7 cellular contexts compared by ENCODE assay signal in the genomic region with DNA sequence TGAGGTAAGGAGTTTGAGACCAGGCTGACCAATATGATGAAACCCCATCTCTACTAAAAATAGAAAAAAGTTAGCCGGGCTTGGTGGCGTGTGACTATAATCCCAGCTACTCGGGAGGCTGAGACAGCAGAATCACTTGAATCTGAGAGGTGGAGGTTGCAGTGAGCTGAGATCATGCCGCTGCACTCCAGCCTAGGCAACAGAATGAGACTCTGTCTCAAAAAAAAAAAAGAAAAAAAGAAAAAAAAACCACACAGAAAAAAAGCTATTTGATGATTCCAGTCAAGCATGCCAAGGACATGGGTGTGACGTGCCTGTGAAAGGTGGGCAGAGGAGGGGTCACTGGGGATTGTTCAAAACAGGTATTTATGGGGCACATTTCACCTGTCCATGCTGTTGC.
A peak's percentile ranks its signal among the peaks of the same experiment; 100 is the strongest.
DNase-seq lines count a peak whose midpoint lies in the region; ATAC-seq and TF ChIP-seq lines count a peak whose summit lies in the region.
"Not testable (repeated sequence)": the region's sequence is repeated elsewhere in the genome, so short reads cannot be mapped to it uniquely, and the experiment has no call there.

No MANE protein-coding gene starts in this region.

- H3K9me3 Mint-ChIP-seq in activated CD4-positive, alpha-beta memory T cell treated with anti-CD3 and anti-CD28 coated beads for 36 hours; activated naive CD8-positive, alpha-beta T cell treated with anti-CD3 and anti-CD28 coated beads, Interleukin-2, amount 10 ng/mL, durations not matched to agents 7 days and 5 days: not testable (repeated sequence)

- H3K9ac ChIP-seq in DND-41 (ENCODE audit: low read depth, low read length), result peak overlapping the region; percentile 35; the same call in 1 of the 2 replicates
- H3K9ac ChIP-seq in mesenchymal stem cell (ENCODE audit: low read length), result not testable (repeated sequence)

- not testable (repeated sequence) for ATAC-seq in DND-41 (ENCODE audit: insufficient read depth, low read depth); activated naive CD8-positive, alpha-beta T cell treated with anti-CD3 and anti-CD28 coated beads, Interleukin-2, amount 10 ng/mL, durations not matched to agents 7 days and 5 days (ENCODE audit: low read depth)
- peak in 3 of 4 donors; percentile 31 to 64 (median 45) for ATAC-seq in psoas muscle

- H3K27ac ChIP-seq in DND-41 (ENCODE audit: low read length), result peak overlapping the region; percentile 83
- H3K27ac ChIP-seq in mesenchymal stem cell (ENCODE audit: low read length, poor library complexity, severe bottlenecking), result not testable (repeated sequence)
- peak overlapping the region; percentile 42 for H3K27ac ChIP-seq in psoas muscle

- POLR2A ChIA-PET in activated CD4-positive, alpha-beta memory T cell treated with anti-CD3 and anti-CD28 coated beads for 36 hours (lab: Charles Lee), result interaction anchor here (0.5 to 1.7 kb wide), 4 partner anchors 26 to 229 kb away, joined by 3 to 9 read pairs (median 5); no protein-coding TSS in a partner anchor
- POLR2A ChIA-PET in activated naive CD8-positive, alpha-beta T cell treated with anti-CD3 and anti-CD28 coated beads, Interleukin-2, amount 10 ng/mL, durations not matched to agents 7 days and 5 days (lab: Charles Lee), result interaction anchor here (0.6 to 5.2 kb wide), 10 partner anchors 13 to 1013 kb away, joined by 3 to 52 read pairs (median 4); a partner anchor contains a TSS

- H3K27ac Mint-ChIP-seq in activated CD4-positive, alpha-beta memory T cell treated with anti-CD3 and anti-CD28 coated beads for 36 hours, result peak overlapping the region; percentile 84
- peak overlapping the region; percentile 91 for H3K27ac Mint-ChIP-seq in activated naive CD8-positive, alpha-beta T cell treated with anti-CD3 and anti-CD28 coated beads, Interleukin-2, amount 10 ng/mL, durations not matched to agents 7 days and 5 days

- H2AK5ac ChIP-seq in mesenchymal stem cell (ENCODE audit: low read length, severe bottlenecking), result not testable (repeated sequence)

- peak overlapping the region; percentile 60 for H3K4me2 ChIP-seq in DND-41 (ENCODE audit: insufficient read depth, low read length)
- H3K4me2 ChIP-seq in mesenchymal stem cell (ENCODE audit: low read length, poor library complexity, severe bottlenecking), result not testable (repeated sequence)

- H3K4me1 ChIP-seq in DND-41 (ENCODE audit: insufficient read depth, low read length), result peaks cover 70% of the 10 kb centered on the region
- peaks cover 16% of the 10 kb centered on the region for H3K4me1 ChIP-seq in mesenchymal stem cell (ENCODE audit: control insufficient read depth, insufficient read depth, low read depth, low read length)
- H3K4me1 ChIP-seq in psoas muscle, result not testable (repeated sequence)

- not testable (repeated sequence) for H3K23ac ChIP-seq in mesenchymal stem cell (ENCODE audit: low read length in 2 of 2)

- intact Hi-C loops in activated CD4-positive, alpha-beta memory T cell treated with anti-CD3 and anti-CD28 coated beads for 36 hours (cut with micrococcal nuclease), result loop anchor here (1.0 to 5.0 kb wide), 3 partner anchors 35 to 333 kb away; no protein-coding TSS in a partner anchor
- intact Hi-C loops in psoas muscle (cut with DNase I), result not testable (repeated sequence)

- not testable (repeated sequence) for TF ChIP-seq CTCF in DND-41 (IDR thresholded peaks at IDR 0.05; ENCODE audit: borderline replicate concordance, extremely low read depth, low read length, poor library complexity, severe bottlenecking); psoas muscle (IDR thresholded peaks at IDR 0.05)

- H3K27me3 ChIP-seq in DND-41 (ENCODE audit: insufficient read depth, low read length, poor library complexity); psoas muscle (ENCODE audit: insufficient read depth in 3 of 3, low read length in 2 of 3): not testable (repeated sequence)
- H3K27me3 ChIP-seq in mesenchymal stem cell (ENCODE audit: control insufficient read depth in 1 of 2, insufficient read depth in 1 of 2, low read length in 2 of 2), result peaks cover 13 to 38% of the 10 kb centered on the region in 2 experiments

- not testable (repeated sequence) for H2BK12ac ChIP-seq in mesenchymal stem cell (ENCODE audit: low read length in 2 of 2)

- not testable (repeated sequence) for H2BK15ac ChIP-seq in mesenchymal stem cell (ENCODE audit: low read depth, poor library complexity, severe bottlenecking)

- CTCF ChIA-PET in activated CD4-positive, alpha-beta memory T cell treated with anti-CD3 and anti-CD28 coated beads for 36 hours (lab: Charles Lee), result interaction anchor here (0.8 to 1.8 kb wide), 6 partner anchors 26 to 371 kb away, joined by 3 to 5 read pairs (median 4); no protein-coding TSS in a partner anchor

- H3K4ac ChIP-seq in mesenchymal stem cell (ENCODE audit: low read depth in 1 of 2, low read length in 2 of 2), result not testable (repeated sequence)

- not testable (repeated sequence) for H2BK5ac ChIP-seq in mesenchymal stem cell (ENCODE audit: low read depth, low read length, poor library complexity, severe bottlenecking)

- not testable (repeated sequence) for H2BK120ac ChIP-seq in mesenchymal stem cell (ENCODE audit: low read depth, low read length)

- not testable (repeated sequence) for H3K4me3 Mint-ChIP-seq in activated CD4-positive, alpha-beta memory T cell treated with anti-CD3 and anti-CD28 coated beads for 36 hours
- peak overlapping the region; percentile 67 for H3K4me3 Mint-ChIP-seq in activated naive CD8-positive, alpha-beta T cell treated with anti-CD3 and anti-CD28 coated beads, Interleukin-2, amount 10 ng/mL, durations not matched to agents 7 days and 5 days

- not testable (repeated sequence) for H3K18ac ChIP-seq in mesenchymal stem cell (ENCODE audit: low read depth in 1 of 2, low read length in 2 of 2)

- not testable (repeated sequence) for H3K4me3 ChIP-seq in DND-41 (ENCODE audit: low read depth in 1 of 2, low read length in 2 of 2); mesenchymal stem cell (ENCODE audit: insufficient read depth in 1 of 2, low read depth in 1 of 2, low read length in 2 of 2); psoas muscle
- H3K4me3 ChIP-seq in Jurkat, Clone E6-1 (ENCODE audit: low read length), result peak overlapping the region; percentile 42

- WGBS in mesenchymal stem cell, result 96% methylated on average over 4 of the region's 5 CpGs
- WGBS in psoas muscle, 3 donors, result 28 to 39% (median 38%) methylated on average over 5 of the region's 5 CpGs

- H3K9me3 ChIP-seq in DND-41 (ENCODE audit: insufficient read depth, low read length, severe bottlenecking); mesenchymal stem cell (ENCODE audit: control insufficient read depth, low read length); psoas muscle: not testable (repeated sequence)

- not testable (repeated sequence) for H3K36me3 Mint-ChIP-seq in activated CD4-positive, alpha-beta memory T cell treated with anti-CD3 and anti-CD28 coated beads for 36 hours
- H3K36me3 Mint-ChIP-seq in activated naive CD8-positive, alpha-beta T cell treated with anti-CD3 and anti-CD28 coated beads, Interleukin-2, amount 10 ng/mL, durations not matched to agents 7 days and 5 days, result peaks cover 11% of the 10 kb centered on the region

- H4K91ac ChIP-seq in mesenchymal stem cell (ENCODE audit: low read length), result not testable (repeated sequence)

- H3K36me3 ChIP-seq in DND-41 (ENCODE audit: insufficient read depth, low read length); mesenchymal stem cell (ENCODE audit: control insufficient read depth in 1 of 2, insufficient read depth in 2 of 2, low read depth in 1 of 2, low read length in 2 of 2); psoas muscle (ENCODE audit: insufficient read depth in 1 of 2, low read depth in 1 of 2): not testable (repeated sequence)

- H2AFZ ChIP-seq in DND-41 (ENCODE audit: low read depth, low read length); mesenchymal stem cell (ENCODE audit: low read depth, low read length): not testable (repeated sequence)

- H4K20me1 ChIP-seq in DND-41 (ENCODE audit: insufficient read depth, low read length), result not testable (repeated sequence)

- H3K79me1 ChIP-seq in mesenchymal stem cell (replicated peaks; ENCODE audit: low read length, poor library complexity, severe bottlenecking), result not testable (repeated sequence)

- H3K27me3 Mint-ChIP-seq in activated CD4-positive, alpha-beta memory T cell treated with anti-CD3 and anti-CD28 coated beads for 36 hours; activated naive CD8-positive, alpha-beta T cell treated with anti-CD3 and anti-CD28 coated beads, Interleukin-2, amount 10 ng/mL, durations not matched to agents 7 days and 5 days: not testable (repeated sequence)

- peaks cover 32% of the 10 kb centered on the region for H3K4me1 Mint-ChIP-seq in activated CD4-positive, alpha-beta memory T cell treated with anti-CD3 and anti-CD28 coated beads for 36 hours (ENCODE audit: low read depth)
- peaks cover 71% of the 10 kb centered on the region for H3K4me1 Mint-ChIP-seq in activated naive CD8-positive, alpha-beta T cell treated with anti-CD3 and anti-CD28 coated beads, Interleukin-2, amount 10 ng/mL, durations not matched to agents 7 days and 5 days

- not testable (repeated sequence) for H3K14ac ChIP-seq in mesenchymal stem cell (ENCODE audit: low read length in 2 of 2)

- not testable (repeated sequence) for H4K8ac ChIP-seq in mesenchymal stem cell (ENCODE audit: low read length)

- not testable (repeated sequence) for H3K79me2 ChIP-seq in DND-41 (ENCODE audit: insufficient read depth, low read length)

- peak; percentile 39 for DNase-seq in DND-41
- not testable (repeated sequence) for DNase-seq in Jurkat, Clone E6-1 (ENCODE audit: low read depth, low spot score); activated naive CD8-positive, alpha-beta T cell treated with anti-CD3 and anti-CD28 coated beads, Interleukin-2, amount 10 ng/mL, durations not matched to agents 7 days and 5 days; psoas muscle
- peak; percentile 68 for DNase-seq in RPMI8226
- peak; percentile 39 for DNase-seq in activated CD4-positive, alpha-beta memory T cell treated with anti-CD3 and anti-CD28 coated beads for 36 hours
- DNase-seq in mesenchymal stem cell, result peak; percentile 11
